Comparison of ENCODE assay signal across 33 cellular contexts in genomic region chr13:45228002-45228401, GRCh38. TPM values are rescaled to one million over a fixed set of nuclear protein-coding genes. Genes with fewer than 3 reads are reported as not detected.
"Had no signal": no experiment of that assay in that cellular context is flagged by ENCODE, and none has a peak within 500 bp of the region (broad histone marks: within the 10 kb centered on the region; RNA-seq: fewer than 3 reads in every experiment).

No MANE protein-coding gene starts in this region.

- DNase-seq: hypothalamus; immature natural killer cell; kidney; left colon; left lung; lower lobe of right lung; mammary epithelial cell; mesenchymal stem cell; naive thymus-derived CD8-positive, alpha-beta T cell; occipital lobe; right lobe of liver; stimulated activated CD4-positive, alpha-beta T cell treated with anti-CD3 and anti-CD28 coated beads, Interleukin-12 subunit alpha, Interleukin-12 subunit beta, amount 100 ng/mL, for 4 hours; stimulated activated CD4-positive, alpha-beta T cell treated with anti-CD3 and anti-CD28 coated beads, Interleukin-15, amount 100 ng/mL, for 24 hours; stimulated activated CD4-positive, alpha-beta T cell treated with anti-CD3 and anti-CD28 coated beads, Interleukin-2, amount 100 ng/mL, for 24 hours; stimulated activated CD4-positive, alpha-beta T cell treated with anti-CD3 and anti-CD28 coated beads, Interleukin-4, amount 100 ng/mL, for 1 hour; stimulated activated naive B cell treated with anti-CD40 and anti-IgM and Interleukin-4, amounts not matched to agents 10 μg/mL and 1 μg/mL and 100 μg/mL, for 72 hours; substantia nigra; uterus had no signal

- FAIRE-seq: islet of Langerhans, kidney had no signal

- H3K36me3 ChIP-seq: lower lobe of right lung, neutrophil, right atrium auricular region, right lobe of liver, uterus had no signal

- H3K27ac Mint-ChIP-seq: immature natural killer cell; nephron; stimulated activated naive B cell treated with anti-CD40 and anti-IgM and Interleukin-4, amounts not matched to agents 10 μg/mL and 1 μg/mL and 100 μg/mL, for 72 hours; stimulated activated naive CD8-positive, alpha-beta T cell treated with anti-CD3 and anti-CD28 coated beads, Interleukin-15, Interleukin-2, amounts not matched to agents 100 ng/mL and 50 ng/mL, for 24 hours; type B pancreatic cell had no signal

- H3K27me3 Mint-ChIP-seq: naive thymus-derived CD8-positive, alpha-beta T cell; progenitor cell of endocrine pancreas; stimulated activated naive B cell treated with anti-CD40 and anti-IgM and Interleukin-4, amounts not matched to agents 10 μg/mL and 1 μg/mL and 100 μg/mL, for 72 hours; stimulated activated naive CD8-positive, alpha-beta T cell treated with anti-CD3 and anti-CD28 coated beads, Interleukin-15, Interleukin-2, amounts not matched to agents 100 ng/mL and 50 ng/mL, for 24 hours; type B pancreatic cell had no signal

- H3K4me1 Mint-ChIP-seq: neural crest cell had no signal

- H3K4me3 Mint-ChIP-seq: immature natural killer cell; naive thymus-derived CD8-positive, alpha-beta T cell; nephron; neural crest cell; stimulated activated naive B cell treated with anti-CD40 and anti-IgM and Interleukin-4, amounts not matched to agents 10 μg/mL and 1 μg/mL and 100 μg/mL, for 72 hours; stimulated activated naive CD8-positive, alpha-beta T cell treated with anti-CD3 and anti-CD28 coated beads, Interleukin-15, Interleukin-2, amounts not matched to agents 100 ng/mL and 50 ng/mL, for 24 hours; type B pancreatic cell had no signal

- H3K9me3 Mint-ChIP-seq: immature natural killer cell; naive thymus-derived CD8-positive, alpha-beta T cell; nephron; neural crest cell; stimulated activated naive B cell treated with anti-CD40 and anti-IgM and Interleukin-4, amounts not matched to agents 10 μg/mL and 1 μg/mL and 100 μg/mL, for 72 hours; stimulated activated naive CD8-positive, alpha-beta T cell treated with anti-CD3 and anti-CD28 coated beads, Interleukin-15, Interleukin-2, amounts not matched to agents 100 ng/mL and 50 ng/mL, for 24 hours; type B pancreatic cell had no signal

- H3K27me3 ChIP-seq: left lung, neutrophil, right atrium auricular region, right lobe of liver, tibial nerve, uterus had no signal

- H3K4me3 ChIP-seq: left lung, lower lobe of right lung, right atrium auricular region, right lobe of liver, skin epidermis, tibial nerve, uterus had no signal

- H3K4me1 ChIP-seq: lower lobe of right lung, right atrium auricular region, right lobe of liver, uterus had no signal

- H3K27ac ChIP-seq: left lung, lower lobe of right lung, neutrophil, right atrium auricular region, right lobe of liver, skin epidermis, tibial nerve, uterus had no signal

- ATAC-seq: left colon; left lung; lower lobe of right lung; naive thymus-derived CD8-positive, alpha-beta T cell; right lobe of liver; stimulated activated naive B cell treated with anti-CD40 and anti-IgM and Interleukin-4, amounts not matched to agents 10 μg/mL and 1 μg/mL and 100 μg/mL, for 72 hours had no signal

- H3K9me3 ChIP-seq: left lung, lower lobe of right lung, neutrophil, right atrium auricular region, right lobe of liver, tibial nerve, uterus had no signal

RNA-seq across cellular contexts. Expression of gene KCTD4, which starts 27.2 kb away (rescaled TPM):
- total RNA-seq: left lung; liver; lower lobe of right lung; naive thymus-derived CD8-positive, alpha-beta T cell; neural crest cell; osteocyte; progenitor cell of endocrine pancreas; pulmonary artery endothelial cell; right lobe of liver; ureter; uterus had no signal
- polyA plus RNA-seq: thymus had no signal
